Comparison of ENCODE assay signal across 9 cellular contexts in the genomic region with DNA sequence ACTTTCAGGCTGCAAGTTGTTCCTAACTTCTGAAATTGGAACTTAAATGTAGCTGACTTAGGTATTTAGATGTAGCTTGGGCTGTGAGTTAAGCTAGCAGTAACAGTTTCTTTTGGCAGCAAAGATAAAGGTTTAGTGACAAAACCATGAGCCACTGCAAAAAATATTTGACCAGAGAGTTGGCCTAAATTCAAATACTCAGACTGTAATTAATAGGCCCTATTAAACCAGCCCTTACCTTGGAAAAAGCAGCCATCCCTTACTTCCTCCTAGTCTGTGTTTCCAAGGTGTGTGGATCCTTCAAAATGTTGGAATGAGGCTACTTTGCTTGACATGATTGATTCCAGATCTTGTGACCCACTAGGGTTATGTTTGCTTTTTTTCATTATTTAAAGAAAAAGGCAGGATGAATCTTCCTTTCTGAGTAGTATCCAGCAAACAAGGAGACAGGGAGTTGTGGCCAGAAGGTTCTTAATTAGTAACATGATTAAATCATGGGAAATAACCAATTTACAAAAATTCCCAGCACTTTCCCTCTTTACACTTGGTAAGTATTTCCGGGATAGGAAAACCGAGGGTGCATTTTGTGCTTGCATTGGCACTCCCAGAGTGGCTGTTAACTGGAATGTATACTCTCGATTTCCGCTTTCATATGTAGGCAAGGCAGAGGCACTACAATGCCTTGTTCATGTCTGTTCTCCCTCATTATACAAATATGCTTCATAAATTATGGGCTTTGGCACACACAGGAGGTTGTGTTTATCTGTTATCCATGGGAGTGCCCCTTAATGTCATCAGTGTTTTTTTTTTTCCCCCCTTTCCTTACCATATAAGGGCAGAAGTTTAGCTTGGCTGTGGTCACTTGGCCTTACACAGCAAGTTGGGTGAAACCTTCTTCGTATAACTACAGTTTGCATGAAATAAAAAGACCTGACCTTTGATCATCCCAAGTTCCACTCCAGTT. TPM values are rescaled to one million over a fixed set of nuclear protein-coding genes. Genes with fewer than 3 reads are reported as not detected.
DNase-seq lines count a peak whose midpoint lies in the region; ATAC-seq and TF ChIP-seq lines count a peak whose summit lies in the region.
"Had no signal": no experiment of that assay in that cellular context is flagged by ENCODE, and none has a peak within 500 bp of the region (broad histone marks: within the 10 kb centered on the region; RNA-seq: fewer than 3 reads in every experiment).

No MANE protein-coding gene starts in this region.

- H3K4me3 Mint-ChIP-seq in Caco-2 (ENCODE audit: unreplicated experiment) (no peak overlapping the region), nephron progenitor cell (peak overlapping the region; percentile 92)

- no peak for TF ChIP-seq CTCF in Caco-2 (IDR thresholded peaks at IDR 0.05; ENCODE audit: insufficient read depth in 1 of 2, low read depth in 1 of 2, low read length in 1 of 2, severe bottlenecking in 1 of 2, unreplicated experiment in 1 of 2)
- no peak for TF ChIP-seq CTCF in choroid plexus epithelial cell (conservative IDR thresholded peaks at IDR 0.05; ENCODE audit: low read depth, low read length)
- no peak for TF ChIP-seq CTCF in nephron progenitor cell (IDR thresholded peaks at IDR 0.05)

- no TSS peak for BruUV-seq in Caco-2 (replicated peaks; lab: Mats Ljungman, UMichigan)

- H3K4me3 ChIP-seq in Caco-2 (ENCODE audit: low read depth, low read length) (no peak overlapping the region), choroid plexus epithelial cell (ENCODE audit: low read depth, low read length) (no peak overlapping the region)

- no peak for DNase-seq in Caco-2
- DNase-seq in NCI-H2081 treated with DMSO at 0.1 percent for 48 hours (lab: John Stamatoyannopoulos, UW) = peak; percentile 59
- DNase-seq in choroid plexus epithelial cell (ENCODE audit: low read depth) = peak; percentile 72
- no peak for DNase-seq in nephron progenitor cell
- DNase-seq in occipital lobe (lab: John Stamatoyannopoulos, UW) = no peak
- DNase-seq in islet precursor cell = no peak
- DNase-seq in superior temporal gyrus (ENCODE audit: extremely low spot score) = no peak
- DNase-seq: KBM-7 had no signal

- intact Hi-C loops in Caco-2 (cut with micrococcal nuclease; ENCODE audit: unreplicated experiment) = no loop called here

- POLR2A ChIA-PET in Caco-2 (lab: Charles Lee) = no interaction called here

- H3K27ac Mint-ChIP-seq in Caco-2 (ENCODE audit: unreplicated experiment) (peak overlapping the region; percentile 79), nephron progenitor cell (peak overlapping the region; percentile 44)

- peaks cover 65% of the 10 kb centered on the region for H3K4me1 Mint-ChIP-seq in Caco-2 (ENCODE audit: low read depth, unreplicated experiment)
- peaks cover 88% of the 10 kb centered on the region for H3K4me1 Mint-ChIP-seq in nephron progenitor cell

- no peak for ATAC-seq in HG03280 (IDR thresholded peaks at IDR 0.05; ENCODE audit: unreplicated experiment)

- no peaks in the 10 kb centered on the region for H3K27me3 ChIP-seq in Caco-2 (replicated peaks; ENCODE audit: control insufficient read depth, insufficient read depth, low read length)

- H3K27me3 Mint-ChIP-seq in Caco-2 (ENCODE audit: insufficient read depth, unreplicated experiment) (no peaks in the 10 kb centered on the region), nephron progenitor cell (ENCODE audit: low read depth, poor library complexity) (no peaks in the 10 kb centered on the region)

- H3K36me3 Mint-ChIP-seq in Caco-2 (ENCODE audit: insufficient read depth, unreplicated experiment) = peaks cover 96% of the 10 kb centered on the region
- peaks cover 6% of the 10 kb centered on the region for H3K36me3 Mint-ChIP-seq in nephron progenitor cell (ENCODE audit: low read depth)

- H3K9me3 ChIP-seq in Caco-2 = no peaks in the 10 kb centered on the region

- peaks cover 68% of the 10 kb centered on the region for H3K4me1 ChIP-seq in Caco-2

- no peaks in the 10 kb centered on the region for H3K36me3 ChIP-seq in Caco-2 (ENCODE audit: control insufficient read depth, insufficient read depth, low read length)

- CTCF ChIA-PET in Caco-2 (lab: Charles Lee) = no interaction called here

- H3K9me3 Mint-ChIP-seq in Caco-2 (ENCODE audit: unreplicated experiment) (no peaks in the 10 kb centered on the region), nephron progenitor cell (no peaks in the 10 kb centered on the region)

RNA-seq across cellular contexts. Expression of a gene that starts 8.5 kb away (rescaled TPM):
- total RNA-seq in Caco-2 (2022) (193 and 209 TPM in 2 replicates), occipital lobe (101 TPM)

Comparison
In these comparisons a context has a peak if more than half of its experiments do, and no peak if none do; other contexts are left out.
1. DNase-seq: peak in NCI-H2081 treated with DMSO at 0.1 percent for 48 hours (single experiment) and choroid plexus epithelial cell (single experiment); none in Caco-2 (0 of 2), nephron progenitor cell (single experiment), occipital lobe (single experiment), islet precursor cell (single experiment) and superior temporal gyrus (single experiment).